9 cellular contexts compared by ENCODE assay signal in genomic region chr12:26832817-26833691, GRCh38. TPM values are rescaled to one million over a fixed set of nuclear protein-coding genes. Genes with fewer than 3 reads are reported as not detected.
DNase-seq lines count a peak whose midpoint lies in the region; ATAC-seq, FAIRE-seq and TF ChIP-seq lines count a peak whose summit lies in the region.
"Had no signal": no experiment of that assay in that cellular context is flagged by ENCODE, and none has a peak within 500 bp of the region (broad histone marks: within the 10 kb centered on the region; RNA-seq: fewer than 3 reads in every experiment).

Gene ITPR2 (minus strand): TSS chr12:26833194. CDS start chr12:26832781, 413 bp downstream.

- ATAC-seq in GM18870 (IDR thresholded peaks at IDR 0.05; ENCODE audit: unreplicated experiment): peak; percentile 61
- ATAC-seq in HG03108 (IDR thresholded peaks at IDR 0.05; ENCODE audit: unreplicated experiment): peak; percentile 76
- ATAC-seq in central memory CD8-positive, alpha-beta T cell (replicated peaks; ENCODE audit: extremely low read depth, poor library complexity, severe bottlenecking): peak; percentile 90

- no peaks in the 10 kb centered on the region for H3K9me3 Mint-ChIP-seq in central memory CD8-positive, alpha-beta T cell

- TF ChIP-seq CTCF in AG09319 (IDR thresholded peaks at IDR 0.05; ENCODE audit: low read depth, low read length) (no peak; the same call in none of the 2 replicates), keratinocyte (optimal IDR thresholded peaks at IDR 0.05 in 1 of 3, IDR thresholded peaks at IDR 0.05 in 1 of 3, conservative IDR thresholded peaks at IDR 0.05 in 1 of 3; ENCODE audit: extremely low read depth in 1 of 3, insufficient read depth in 2 of 3, low read length in 3 of 3) (peak in 1 of 3 experiments; percentile 55)

- peak; percentile 54 for DNase-seq in AG09319 (ENCODE audit: extremely low read depth, low read depth)
- peak; percentile 93 for DNase-seq in NCI-H226
- peak; percentile 83 for DNase-seq in activated CD4-positive, CD25-positive, alpha-beta regulatory T cell treated with anti-CD3 and anti-CD28 coated beads, Interleukin-2, amount 50 U/mL, for 16 hours (ENCODE audit: low read depth, low spot score)
- DNase-seq in central memory CD8-positive, alpha-beta T cell (ENCODE audit: low spot score in 2 of 2): peak; percentile 77 to 84
- DNase-seq in keratinocyte (ENCODE audit: low read depth, low spot score): no peak
- DNase-seq in stimulated activated CD4-positive, alpha-beta T cell treated with anti-CD3 and anti-CD28 coated beads, Interleukin-15, amount 100 ng/mL, for 24 hours: peak; percentile 96

- no peaks in the 10 kb centered on the region for H3K36me3 ChIP-seq in keratinocyte (ENCODE audit: control insufficient read depth in 2 of 2, extremely low read depth in 1 of 2, insufficient read depth in 2 of 2, low read length in 2 of 2)

- H3K27me3 Mint-ChIP-seq in central memory CD8-positive, alpha-beta T cell: no peaks in the 10 kb centered on the region

- dilution Hi-C loops in keratinocyte (cut with MboI; ENCODE audit: extremely low pct_ligation_motif_present, low sequenced_read_pairs): no loop called here

- H3K4me1 ChIP-seq in keratinocyte (ENCODE audit: control insufficient read depth, extremely low read depth, insufficient read depth, low read length): peaks cover 22% of the 10 kb centered on the region

- no peaks in the 10 kb centered on the region for H3K9me3 ChIP-seq in keratinocyte (ENCODE audit: control insufficient read depth, low read depth, low read length)

- H3K4me1 Mint-ChIP-seq in central memory CD8-positive, alpha-beta T cell: peaks cover 44% of the 10 kb centered on the region

- H4K20me1 ChIP-seq in keratinocyte (ENCODE audit: control insufficient read depth, extremely low read depth, insufficient read depth, low read length): no peaks in the 10 kb centered on the region

- peak within 1 kb of the TSS; percentile 94 for H3K9ac ChIP-seq in keratinocyte (ENCODE audit: control insufficient read depth, extremely low read depth, insufficient read depth, low read length)

- peak within 1 kb of the TSS; percentile 85 to 95 (median 90) for H3K4me3 ChIP-seq in keratinocyte (ENCODE audit: control insufficient read depth in 2 of 3, extremely low read depth in 1 of 3, insufficient read depth in 2 of 3, low read depth in 1 of 3, low read length in 3 of 3)

- FAIRE-seq in keratinocyte (lab: Jason Lieb, UNC): no peak
- FAIRE-seq: endometrium had no signal

- peak within 1 kb of the TSS; percentile 94 for H3K27ac ChIP-seq in keratinocyte (ENCODE audit: control insufficient read depth, insufficient read depth, low read length)

- peaks cover 27% of the 10 kb centered on the region for H3K79me2 ChIP-seq in keratinocyte (ENCODE audit: control insufficient read depth, insufficient read depth, low read length)

- peaks cover 19% of the 10 kb centered on the region for H3K36me3 Mint-ChIP-seq in central memory CD8-positive, alpha-beta T cell (ENCODE audit: insufficient read depth)

- H3K9me1 ChIP-seq in keratinocyte (ENCODE audit: control insufficient read depth, extremely low read depth, insufficient read depth, low read length): no peaks in the 10 kb centered on the region

- no peaks in the 10 kb centered on the region for H3K27me3 ChIP-seq in keratinocyte (ENCODE audit: control insufficient read depth, extremely low read depth, insufficient read depth, low read length)

- peak within 1 kb of the TSS; percentile 99 for H3K4me2 ChIP-seq in keratinocyte (ENCODE audit: control insufficient read depth, extremely low read depth, insufficient read depth, low read depth, low read length)

- H2AFZ ChIP-seq in keratinocyte (ENCODE audit: control insufficient read depth, low read length): peak within 1 kb of the TSS; percentile 98

- peak within 1 kb of the TSS; percentile 94 for H3K4me3 Mint-ChIP-seq in central memory CD8-positive, alpha-beta T cell

- peak within 1 kb of the TSS; percentile 97 for H3K27ac Mint-ChIP-seq in central memory CD8-positive, alpha-beta T cell (ENCODE audit: low read depth)

RNA-seq across cellular contexts. Expression of gene ITPR2, which starts in this region (rescaled TPM):
- 6.3 to 7.6 TPM (median 7.3 TPM) in 3 replicates for polyA plus RNA-seq in keratinocyte
- polyA plus RNA-seq in keratinocyte (2011; ENCODE audit: low read depth): 17.7 TPM
- polyA plus RNA-seq in keratinocyte (2011; cell fraction: cytosol; rRNA removed): 2.1 and 3.5 TPM in 2 replicates
- polyA plus RNA-seq in keratinocyte (2011; cell fraction: nucleus; rRNA removed): 12.7 and 15.0 TPM in 2 replicates
- polyA plus RNA-seq in keratinocyte (2012; ENCODE audit: low replicate concordance): 2.8 and 7.5 TPM in 2 replicates
- polyA minus RNA-seq in keratinocyte: 8.8 to 48.7 TPM (median 25.2 TPM) in 3 replicates
- 6.1 TPM for polyA minus RNA-seq in keratinocyte (2011; cell fraction: cytosol; rRNA and poly(A)+ RNA removed)
- polyA minus RNA-seq in keratinocyte (2011; cell fraction: nucleus; rRNA and poly(A)+ RNA removed): 43.1 and 89.3 TPM in 2 replicates
